In genomic region chr11:100927579-100927978, GRCh38 we compare ENCODE assay signal across 18 cellular contexts.
"Had no signal": no experiment of that assay in that cellular context is flagged by ENCODE, and none has a peak within 500 bp of the region (broad histone marks: within the 10 kb centered on the region; RNA-seq: fewer than 3 reads in every experiment).

No MANE protein-coding gene starts in this region.

- H3K4me1 ChIP-seq: body of pancreas, pancreas had no signal

- H3K27me3 ChIP-seq: body of pancreas, esophagus muscularis mucosa, foreskin keratinocyte, pancreas, tibial artery had no signal

- H3K9me3 Mint-ChIP-seq: activated T-cell treated with anti-CD3 and anti-CD28 coated beads, Interleukin-2, amount 50 U/mL, for 72 hours; central memory CD8-positive, alpha-beta T cell; immature natural killer cell; stimulated activated naive B cell treated with anti-CD40 and anti-IgM and Interleukin-4, amounts not matched to agents 10 μg/mL and 1 μg/mL and 100 μg/mL, for 72 hours; T-helper 1 cell treated with Interleukin-12 subunit alpha and Interleukin-12 subunit beta and Interleukin-4 antibody, amounts not matched to agents 30 μg/mL and 1 μg/mL, for 36 hours; WTC11 had no signal

- H3K27ac ChIP-seq: body of pancreas, coronary artery, esophagus muscularis mucosa, foreskin keratinocyte, pancreas, tibial artery had no signal

- FAIRE-seq: pancreas had no signal

- DNase-seq: activated CD4-positive, alpha-beta T cell treated with anti-CD3 and anti-CD28 coated beads for 48 hours; activated CD8-positive, alpha-beta memory T cell treated with anti-CD3 and anti-CD28 coated beads, Interleukin-2, amount 50 U/mL, for 4 hours; activated CD8-positive, alpha-beta T cell treated with anti-CD3 and anti-CD28 coated beads, Interleukin-2, amount 10 ng/mL, durations not matched to agents 7 days and 5 days; activated gamma-delta T cell; activated T-cell treated with anti-CD3 and anti-CD28 coated beads, Interleukin-2, amount 50 U/mL, for 72 hours; body of pancreas; foreskin keratinocyte; immature natural killer cell; pancreas; stimulated activated CD4-positive, alpha-beta T cell treated with anti-CD3 and anti-CD28 coated beads, Interleukin-2, amount 100 ng/mL, for 48 hours; stimulated activated naive B cell treated with anti-CD40 and anti-IgM and Interleukin-4, amounts not matched to agents 10 μg/mL and 1 μg/mL and 100 μg/mL, for 72 hours; tibial artery had no signal

- H3K4me1 Mint-ChIP-seq: central memory CD8-positive, alpha-beta T cell; immature natural killer cell had no signal

- H3K36me3 Mint-ChIP-seq: activated naive CD4-positive, alpha-beta T cell treated with anti-CD3 and anti-CD28 coated beads, Interleukin-2, amount 50 U/mL, for 72 hours; immature natural killer cell; stimulated activated naive B cell treated with anti-CD40 and anti-IgM and Interleukin-4, amounts not matched to agents 10 μg/mL and 1 μg/mL and 100 μg/mL, for 72 hours; WTC11 had no signal

- H3K9me3 ChIP-seq: body of pancreas, esophagus muscularis mucosa, pancreas, tibial artery had no signal

- ATAC-seq: activated CD8-positive, alpha-beta T cell treated with anti-CD3 and anti-CD28 coated beads, Interleukin-2, amount 10 ng/mL, durations not matched to agents 7 days and 5 days; activated naive CD4-positive, alpha-beta T cell treated with anti-CD3 and anti-CD28 coated beads, Interleukin-2, amount 50 U/mL, for 72 hours; activated T-cell treated with anti-CD3 and anti-CD28 coated beads, Interleukin-2, amount 50 U/mL, for 72 hours; body of pancreas; pancreas; stimulated activated naive B cell treated with anti-CD40 and anti-IgM and Interleukin-4, amounts not matched to agents 10 μg/mL and 1 μg/mL and 100 μg/mL, for 72 hours; WTC11 had no signal

- H3K36me3 ChIP-seq: esophagus muscularis mucosa, pancreas, tibial artery had no signal

- H3K27me3 Mint-ChIP-seq: central memory CD8-positive, alpha-beta T cell; stimulated activated naive B cell treated with anti-CD40 and anti-IgM and Interleukin-4, amounts not matched to agents 10 μg/mL and 1 μg/mL and 100 μg/mL, for 72 hours had no signal

- H3K27ac Mint-ChIP-seq: activated CD8-positive, alpha-beta T cell treated with anti-CD3 and anti-CD28 coated beads, Interleukin-2, amount 10 ng/mL, durations not matched to agents 7 days and 5 days; activated naive CD4-positive, alpha-beta T cell treated with anti-CD3 and anti-CD28 coated beads, Interleukin-2, amount 50 U/mL, for 72 hours; activated T-cell treated with anti-CD3 and anti-CD28 coated beads, Interleukin-2, amount 50 U/mL, for 72 hours; immature natural killer cell; stimulated activated naive B cell treated with anti-CD40 and anti-IgM and Interleukin-4, amounts not matched to agents 10 μg/mL and 1 μg/mL and 100 μg/mL, for 72 hours; T-helper 1 cell treated with Interleukin-12 subunit alpha and Interleukin-12 subunit beta and Interleukin-4 antibody, amounts not matched to agents 30 μg/mL and 1 μg/mL, for 36 hours; WTC11 had no signal

- H3K4me3 Mint-ChIP-seq: activated CD8-positive, alpha-beta T cell treated with anti-CD3 and anti-CD28 coated beads, Interleukin-2, amount 10 ng/mL, durations not matched to agents 7 days and 5 days; activated T-cell treated with anti-CD3 and anti-CD28 coated beads, Interleukin-2, amount 50 U/mL, for 72 hours; central memory CD8-positive, alpha-beta T cell; immature natural killer cell; stimulated activated naive B cell treated with anti-CD40 and anti-IgM and Interleukin-4, amounts not matched to agents 10 μg/mL and 1 μg/mL and 100 μg/mL, for 72 hours; T-helper 1 cell treated with Interleukin-12 subunit alpha and Interleukin-12 subunit beta and Interleukin-4 antibody, amounts not matched to agents 30 μg/mL and 1 μg/mL, for 36 hours; WTC11 had no signal

- H3K4me3 ChIP-seq: body of pancreas, coronary artery, esophagus muscularis mucosa, pancreas, tibial artery had no signal
